26 cellular contexts compared by ENCODE assay signal in genomic region chr1:11794446-11795237, GRCh38. TPM values are rescaled to one million over a fixed set of nuclear protein-coding genes. Genes with fewer than 3 reads are reported as not detected.
A peak's percentile ranks its signal among the peaks of the same experiment; 100 is the strongest.
DNase-seq lines count a peak whose midpoint lies in the region; ATAC-seq and TF ChIP-seq lines count a peak whose summit lies in the region.
"Had no signal": no experiment of that assay in that cellular context is flagged by ENCODE, and none has a peak within 500 bp of the region (broad histone marks: within the 10 kb centered on the region; RNA-seq: fewer than 3 reads in every experiment).

No MANE protein-coding gene starts in this region.

- DNase-seq in M059J (ENCODE audit: low read depth) (peak; percentile 48), cardiac muscle cell (ENCODE audit: low read depth in 1 of 2, low spot score in 1 of 2) (no peak), neural progenitor cell (ENCODE audit: low spot score) (no peak), tibial nerve (ENCODE audit: low spot score in 2 of 2) (no peak), DMS114 treated with DMSO at 0.1 percent for 48 hours (lab: John Stamatoyannopoulos, UW; ENCODE audit: unreplicated experiment) (no peak)
- DNase-seq: activated CD4-positive, alpha-beta T cell treated with anti-CD3 and anti-CD28 coated beads for 48 hours; activated naive CD4-positive, alpha-beta T cell treated with anti-CD3 and anti-CD28 coated beads, Interleukin-2, amount 50 U/mL, for 16 hours; activated T-cell treated with anti-CD3 and anti-CD28 coated beads, Interleukin-2, amount 50 U/mL, for 48 hours; anterior cingulate cortex; caudate nucleus; glutamatergic neuron; kidney glomerular epithelial cell; naive B cell; NCI-H1048; NCI-H187; NCI-H2171 treated with DMSO at 0.1 percent for 48 hours; NCI-H524 treated with DMSO at 0.1 percent for 48 hours; uterus had no signal

- TF ChIP-seq EP300 in tibial nerve (IDR thresholded peaks at IDR 0.05) = no peak

- H3K36me3 Mint-ChIP-seq in neural progenitor cell = peaks cover 14% of the 10 kb centered on the region

- no peak overlapping the region for H2AFZ ChIP-seq in neural progenitor cell (replicated peaks)

- H3K4me2 ChIP-seq in neural progenitor cell = no peak overlapping the region

- TF ChIP-seq CTCF in cardiac muscle cell (IDR thresholded peaks at IDR 0.05; ENCODE audit: low read depth, low read length) = no peak
- TF ChIP-seq CTCF in neural progenitor cell (IDR thresholded peaks at IDR 0.05) = no peak
- TF ChIP-seq CTCF in tibial nerve (IDR thresholded peaks at IDR 0.05) = no peak

- no peak overlapping the region for H3K27ac Mint-ChIP-seq in neural progenitor cell
- H3K27ac Mint-ChIP-seq: memory B cell had no signal

- H3K4me1 ChIP-seq in cardiac muscle cell (ENCODE audit: low read depth) (peaks cover 31% of the 10 kb centered on the region), neural progenitor cell (no peaks in the 10 kb centered on the region), tibial nerve (peaks cover 0 to 91% (median 41%) of the 10 kb centered on the region in 4 donors)

- H3K27me3 ChIP-seq in cardiac muscle cell (no peaks in the 10 kb centered on the region), neural progenitor cell (no peaks in the 10 kb centered on the region), tibial nerve (no peaks in the 10 kb centered on the region)
- H3K27me3 ChIP-seq: pancreas, uterus had no signal

- no peaks in the 10 kb centered on the region for H3K9me3 Mint-ChIP-seq in neural progenitor cell
- H3K9me3 Mint-ChIP-seq: memory B cell, naive B cell had no signal

- ATAC-seq in GM21825 (IDR thresholded peaks at IDR 0.05; ENCODE audit: unreplicated experiment) (no peak), HG03039 (IDR thresholded peaks at IDR 0.05; ENCODE audit: unreplicated experiment) (no peak)
- ATAC-seq: pancreas, SK-N-SH treated with all-trans-retinoic acid at 6 μM for 48 hours had no signal

- H3K27ac ChIP-seq in cardiac muscle cell (peak overlapping the region; percentile 98), neural progenitor cell (no peak overlapping the region), tibial nerve (peak overlapping the region; percentile 48 to 95 (median 72))
- H3K27ac ChIP-seq: pancreas, VCaP had no signal

- H3K9me3 ChIP-seq in cardiac muscle cell (ENCODE audit: low read depth) = no peaks in the 10 kb centered on the region
- no peaks in the 10 kb centered on the region for H3K9me3 ChIP-seq in neural progenitor cell (ENCODE audit: low read depth)
- no peaks in the 10 kb centered on the region for H3K9me3 ChIP-seq in tibial nerve
- H3K9me3 ChIP-seq: pancreas, uterus had no signal

- H3K4me3 ChIP-seq in cardiac muscle cell (no peak overlapping the region), neural progenitor cell (no peak overlapping the region), tibial nerve (no peak overlapping the region)
- H3K4me3 ChIP-seq: pancreas, uterus had no signal

- H3K4me3 Mint-ChIP-seq in neural progenitor cell = peak overlapping the region; percentile 27
- H3K4me3 Mint-ChIP-seq: memory B cell had no signal

- no peaks in the 10 kb centered on the region for H3K4me1 Mint-ChIP-seq in neural progenitor cell

- no peaks in the 10 kb centered on the region for H4K20me1 ChIP-seq in neural progenitor cell (ENCODE audit: low read depth)

- H3F3A ChIP-seq in neural progenitor cell (ENCODE audit: low read depth) = no peaks in the 10 kb centered on the region

- TF ChIP-seq POLR2A in tibial nerve (IDR thresholded peaks at IDR 0.05) = no peak

- H3K36me3 ChIP-seq in cardiac muscle cell (peaks cover 25% of the 10 kb centered on the region), neural progenitor cell (no peaks in the 10 kb centered on the region), tibial nerve (peaks cover 0 to 68% (median 21%) of the 10 kb centered on the region in 3 donors)
- H3K36me3 ChIP-seq: uterus had no signal

- H3K9ac ChIP-seq in neural progenitor cell = no peak overlapping the region

- peaks cover 4% of the 10 kb centered on the region for H3K27me3 Mint-ChIP-seq in neural progenitor cell (ENCODE audit: insufficient read depth, low read depth)
- H3K27me3 Mint-ChIP-seq: memory B cell, naive B cell had no signal

- H3K79me2 ChIP-seq in neural progenitor cell (ENCODE audit: low read depth) = no peaks in the 10 kb centered on the region

- WGBS in tibial nerve, 2 donors = 72 to 81% methylated on average over 12 to 19 of the region's 19 CpGs

RNA-seq across cellular contexts. Expression of gene MTHFR, which starts 11.1 kb away (rescaled TPM):
- 2.0 and 7.5 TPM in 2 replicates for total RNA-seq in M059J (2014; rRNA removed; shearing (Covaris generic))
- total RNA-seq in cardiac muscle cell (54.7 and 64.0 TPM in 2 replicates), neural progenitor cell (ENCODE audit: low replicate concordance) (7.0 and 14.3 TPM in 2 replicates), tibial nerve (10 to 100 TPM; 61.2 to 93.9 (median 69.9) TPM)
- 29.0 and 37.5 TPM in 2 replicates for polyA plus RNA-seq in cardiac muscle cell

RNA-seq across cellular contexts. Expression of gene CLCN6, which starts 11.3 kb away (rescaled TPM):
- 3.2 and 6.9 TPM in 2 replicates for total RNA-seq in M059J (2014; rRNA removed; shearing (Covaris generic))
- total RNA-seq in cardiac muscle cell (22.5 and 27.8 TPM in 2 replicates), neural progenitor cell (ENCODE audit: low replicate concordance) (10.3 and 15.6 TPM in 2 replicates), tibial nerve (10 to 100 TPM; 24.3 to 30.3 (median 25.6) TPM)
- polyA plus RNA-seq in cardiac muscle cell = 15.8 and 31.8 TPM in 2 replicates

RNA-seq across cellular contexts. Expression of gene C1orf167, which starts 32.6 kb away (rescaled TPM):
- total RNA-seq in M059J (2014; rRNA removed; shearing (Covaris generic)) = not detected in 2 replicates
- total RNA-seq in cardiac muscle cell (0.14 and 1.4 TPM in 2 replicates), neural progenitor cell (ENCODE audit: low replicate concordance) (0.22 TPM in 1 of 2 replicates, not detected in the other), tibial nerve (10 to 100 TPM in 1 of 4 donors, 1 to 10 TPM in 2, not detected in 1; 4.4 to 13.8 (median 5.1) TPM)
- polyA plus RNA-seq in cardiac muscle cell = 0.44 and 1.00 TPM in 2 replicates
- total RNA-seq: endothelial cell of umbilical vein; T-helper 2 cell treated with Interferon-gamma antibody and Interleukin-4, amounts not matched to agents 100 ng/mL and 5 ng/mL, for 36 hours had no signal
- polyA plus RNA-seq: endothelial cell of umbilical vein had no signal

RNA-seq across cellular contexts. Expression of gene NPPA, which starts 52.9 kb away (rescaled TPM):
- total RNA-seq in M059J (2014; rRNA removed; shearing (Covaris generic)) = not detected in 2 replicates
- total RNA-seq in cardiac muscle cell = 57.5 and 331 TPM in 2 replicates
- polyA plus RNA-seq in cardiac muscle cell = 90.0 and 601 TPM in 2 replicates
- not detected in 2 replicates for total RNA-seq in neural progenitor cell (ENCODE audit: low replicate concordance)
- total RNA-seq in tibial nerve = 1 to 10 TPM in 1 of 4 donors, not detected in 3; 3.0 TPM
- total RNA-seq: endothelial cell of umbilical vein; T-helper 2 cell treated with Interferon-gamma antibody and Interleukin-4, amounts not matched to agents 100 ng/mL and 5 ng/mL, for 36 hours; uterus had no signal
- polyA plus RNA-seq: endothelial cell of umbilical vein had no signal

RNA-seq across cellular contexts. Expression of gene AGTRAP, which starts 58.7 kb away (rescaled TPM):
- total RNA-seq in M059J (2014; rRNA removed; shearing (Covaris generic)) = 105 and 126 TPM in 2 replicates
- total RNA-seq in cardiac muscle cell (56.7 and 58.6 TPM in 2 replicates), neural progenitor cell (ENCODE audit: low replicate concordance) (12.4 and 67.7 TPM in 2 replicates), tibial nerve (100 to 1,000 TPM in 1 of 4 donors, 10 to 100 TPM in 3; 35.6 to 118 (median 76.0) TPM)
- polyA plus RNA-seq in cardiac muscle cell = 81.4 and 94.0 TPM in 2 replicates
